In the genomic region with DNA sequence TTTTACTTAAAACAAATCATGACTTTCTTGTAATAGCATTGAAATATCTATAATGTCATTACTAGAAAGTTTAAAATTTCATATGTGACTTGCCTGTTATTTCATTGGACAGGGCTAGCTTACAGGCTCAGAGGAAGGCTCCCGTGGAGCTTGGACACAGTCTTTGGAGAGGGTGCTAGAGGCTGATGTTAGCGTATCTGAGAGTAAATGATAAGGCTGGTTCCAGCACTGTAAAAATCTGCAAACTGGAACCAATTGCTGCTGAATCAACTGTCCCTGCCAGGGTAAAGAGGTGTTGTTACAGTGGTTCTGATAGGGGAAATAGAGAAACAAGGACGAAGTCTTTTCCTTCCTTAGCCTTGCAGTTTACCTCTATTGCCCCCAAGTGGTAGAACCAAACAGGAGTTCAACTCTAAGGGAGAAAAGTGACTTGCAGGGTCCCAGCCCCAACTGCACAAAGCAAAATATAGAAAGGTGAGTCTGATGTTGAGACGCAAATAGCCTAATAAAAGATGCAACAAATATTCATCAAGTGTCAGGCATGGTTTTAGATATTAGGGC, we compare ENCODE assay signal across 11 cellular contexts.
DNase-seq lines count a peak whose midpoint lies in the region; ATAC-seq, FAIRE-seq and TF ChIP-seq lines count a peak whose summit lies in the region.
"Had no signal": no experiment of that assay in that cellular context is flagged by ENCODE, and none has a peak within 500 bp of the region (broad histone marks: within the 10 kb centered on the region; RNA-seq: fewer than 3 reads in every experiment).

No MANE protein-coding gene starts in this region.

- POLR2A ChIA-PET in IMR-90 (lab: Charles Lee; ENCODE audit: unreplicated experiment) (no interaction called here), K562 (lab: Yijun Ruan, JAX) (interaction anchor here (0.7 kb wide), 1 partner anchor 19 kb away, joined by 3 read pairs; no protein-coding TSS in a partner anchor)

- no peak overlapping the region for H3K23ac ChIP-seq in IMR-90 (ENCODE audit: low read depth, low read length)

- H4K20me1 ChIP-seq in IMR-90 (ENCODE audit: insufficient read depth, low read length), result no peaks in the 10 kb centered on the region
- H4K20me1 ChIP-seq in K562 (replicated peaks; ENCODE audit: control insufficient read depth, insufficient read depth, low read length), result no peaks in the 10 kb centered on the region

- no peak overlapping the region for H4K8ac ChIP-seq in IMR-90 (ENCODE audit: low read depth in 2 of 2, low read length in 2 of 2)

- H3K14ac ChIP-seq in IMR-90 (replicated peaks; ENCODE audit: low read depth, low read length), result no peak overlapping the region

- H3K18ac ChIP-seq in IMR-90 (ENCODE audit: low read depth, low read length), result no peak overlapping the region

- H3K27me3 ChIP-seq in IMR-90 (ENCODE audit: control insufficient read depth, insufficient read depth, low read length) (no peaks in the 10 kb centered on the region), K562 (ENCODE audit: control insufficient read depth in 2 of 2, insufficient read depth in 2 of 2, low read length in 2 of 2) (no peaks in the 10 kb centered on the region)

- BruUV-seq in IMR-90 (replicated peaks; lab: Mats Ljungman, UMichigan) (no TSS peak), K562 (replicated peaks; lab: Mats Ljungman, UMichigan) (no TSS peak)

- no peak overlapping the region for H3K9ac ChIP-seq in IMR-90 (ENCODE audit: low read depth, low read length)
- no peak overlapping the region for H3K9ac ChIP-seq in K562 (ENCODE audit: insufficient read depth in 1 of 2, low read depth in 2 of 2, low read length in 2 of 2)

- no peak overlapping the region for H2BK20ac ChIP-seq in IMR-90 (ENCODE audit: low read depth, low read length)

- no peak for TF ChIP-seq EP300 in K562 (IDR thresholded peaks at IDR 0.05; ENCODE audit: low read length)

- no peak for FAIRE-seq in K562 (lab: Jason Lieb, UNC)
- FAIRE-seq: G401.6 had no signal

- TF ChIP-seq CTCF in IMR-90 (conservative IDR thresholded peaks at IDR 0.05; ENCODE audit: low read depth, low read length) (peak; percentile 44), K562 (IDR thresholded peaks at IDR 0.05 in 2 of 3, conservative IDR thresholded peaks at IDR 0.05 in 1 of 3; ENCODE audit: insufficient read depth in 2 of 3, low read depth in 1 of 3, low read length in 3 of 3) (0 out of 6 replicates have a peak, but pooled peaks of 2 of the 3 experiments have one; percentile 19 to 26)

- WGBS in IMR-90 (ENCODE audit: extremely low coverage in 2 of 2, insufficient read length in 1 of 2), 2 experiments, result 79% methylated on average over 2 of the region's 4 CpGs; no CpG with 5 or more reads in 1 of the 2 experiments
- WGBS in K562 (ENCODE audit: insufficient coverage, low coverage, missing lambda C conversion rate), result 3% methylated on average over 4 of the region's 4 CpGs

- H3K9me1 ChIP-seq in IMR-90 (ENCODE audit: insufficient read depth, low read length) (no peaks in the 10 kb centered on the region), K562 (ENCODE audit: control insufficient read depth, insufficient read depth, low read length) (no peaks in the 10 kb centered on the region)

- H3K4me3 ChIP-seq in IMR-90 (ENCODE audit: insufficient read depth, low read depth, low read length) (no peak overlapping the region), K562 (no peak overlapping the region)
- H3K4me3 ChIP-seq: SK-N-MC had no signal

- in situ Hi-C loops in IMR-90 (cut with MboI; ENCODE audit: low sequenced_read_pairs) (no loop called here), K562 (cut with MboI) (no loop called here)

- TF ChIP-seq POLR2A in IMR-90 (IDR thresholded peaks at IDR 0.05; ENCODE audit: low read depth, low read length) (no peak), K562 (conservative IDR thresholded peaks at IDR 0.05) (no peak)

- H2AK5ac ChIP-seq in IMR-90 (ENCODE audit: low read depth, low read length), result no peak overlapping the region

- H3K4me2 ChIP-seq in IMR-90 (ENCODE audit: low read depth, low read length) (peak overlapping the region; percentile 40; the same call in 1 of the 2 replicates), K562 (ENCODE audit: insufficient read depth, low read length) (no peak overlapping the region)

- CTCF ChIA-PET in IMR-90 (lab: Yijun Ruan, JAX), result interaction anchor here (2.1 kb wide), 1 partner anchor 11 kb away, joined by 6 read pairs; no protein-coding TSS in a partner anchor
- CTCF ChIA-PET in K562 (lab: Yijun Ruan, JAX; ENCODE audit: low intra/inter-chr PET ratio), result no interaction called here

- ATAC-seq in IMR-90 (ENCODE audit: low read depth) (no peak), K562 (no peak), left lobe of liver (peak; percentile 34)

- no peak overlapping the region for H4K91ac ChIP-seq in IMR-90 (ENCODE audit: insufficient read depth, low read depth, low read length)

- H3K9me3 ChIP-seq in IMR-90 (ENCODE audit: control insufficient read depth, insufficient read depth, low read length) (no peaks in the 10 kb centered on the region), K562 (replicated peaks; ENCODE audit: control insufficient read depth, insufficient read depth, low read depth, low read length) (no peaks in the 10 kb centered on the region)

- peak; percentile 5 to 6 for DNase-seq in AML-193 (lab: John Stamatoyannopoulos, UW)
- DNase-seq in IMR-90, result peak; percentile 12
- DNase-seq in K562 (ENCODE audit: extremely low read depth in 1 of 4, low spot score in 3 of 4), result peak in 2 of 4 experiments; percentile 9 to 12
- DNase-seq in left lobe of liver (ENCODE audit: low spot score), result no peak
- DNase-seq in T-helper 1 cell, result no peak
- DNase-seq in NCI-H1105 (lab: John Stamatoyannopoulos, UW), result no peak
- no peak for DNase-seq in activated naive CD4-positive, alpha-beta T cell treated with anti-CD3 and anti-CD28 coated beads, Interleukin-2, amount 50 U/mL, for 16 hours
- no peak for DNase-seq in NCI-H345 (lab: John Stamatoyannopoulos, UW)
- DNase-seq: effector memory CD4-positive, alpha-beta T cell had no signal

- dilution Hi-C loops in IMR-90 (cut with HindIII; ENCODE audit: low sequenced_read_pairs, unreplicated experiment), result no loop called here

- TF ChIP-seq RAD21 in IMR-90 (IDR thresholded peaks at IDR 0.05; ENCODE audit: low read length), result peak; percentile 38; the same call in 1 of the 2 replicates
- 0 out of 4 replicates have a peak, but pooled peaks of 1 of the 2 experiments have one; percentile 13 for TF ChIP-seq RAD21 in K562 (CRISPR knock-in tag; conservative IDR thresholded peaks at IDR 0.05 in 1 of 2, IDR thresholded peaks at IDR 0.05 in 1 of 2)

- H2BK5ac ChIP-seq in IMR-90 (ENCODE audit: low read depth, low read length, poor library complexity, severe bottlenecking), result no peak overlapping the region

- no peak overlapping the region for H2BK15ac ChIP-seq in IMR-90 (ENCODE audit: low read depth, low read length)

- no peaks in the 10 kb centered on the region for H3K79me2 ChIP-seq in K562 (ENCODE audit: control insufficient read depth, insufficient read depth, low read length)

- no peak overlapping the region for H3K4ac ChIP-seq in IMR-90 (ENCODE audit: low read depth, low read length)

- intact Hi-C loops in IMR-90 (cut with micrococcal nuclease) (loop anchor here (1.0 kb wide), 1 partner anchor 1635 kb away; no protein-coding TSS in a partner anchor), K562 (cut with micrococcal nuclease) (loop anchor here (10.0 kb wide), 1 partner anchor 1637 kb away; no protein-coding TSS in a partner anchor)

- H3K56ac ChIP-seq in IMR-90 (ENCODE audit: extremely low read depth, insufficient read depth, low read length), result no peak overlapping the region

- H2AFZ ChIP-seq in IMR-90 (replicated peaks; ENCODE audit: low read length, poor library complexity) (no peak overlapping the region), K562 (ENCODE audit: low read depth, low read length) (no peak overlapping the region)

- no peak overlapping the region for H2BK120ac ChIP-seq in IMR-90 (ENCODE audit: low read depth, low read length)

- H3K36me3 ChIP-seq in IMR-90 (ENCODE audit: control insufficient read depth, insufficient read depth, low read length), result no peaks in the 10 kb centered on the region
- no peaks in the 10 kb centered on the region for H3K36me3 ChIP-seq in K562 (ENCODE audit: control insufficient read depth, insufficient read depth, low read length)

- no peak overlapping the region for H4K5ac ChIP-seq in IMR-90 (ENCODE audit: low read depth, low read length)

- no peak overlapping the region for H3K27ac ChIP-seq in IMR-90 (ENCODE audit: insufficient read depth, low read length)
- no peak overlapping the region for H3K27ac ChIP-seq in K562 (ENCODE audit: extremely low read depth, low read depth, low read length)
- H3K27ac ChIP-seq: SK-N-MC had no signal

- H2AK9ac ChIP-seq in IMR-90 (replicated peaks; ENCODE audit: low read depth, low read length, poor library complexity), result no peak overlapping the region

- no peaks in the 10 kb centered on the region for H3K4me1 ChIP-seq in IMR-90 (ENCODE audit: control insufficient read depth, insufficient read depth, low read length)
- no peaks in the 10 kb centered on the region for H3K4me1 ChIP-seq in K562 (replicated peaks in 1 of 2; ENCODE audit: control insufficient read depth in 2 of 2, insufficient read depth in 2 of 2, low read length in 2 of 2)

- no peaks in the 10 kb centered on the region for H3K79me1 ChIP-seq in IMR-90 (ENCODE audit: low read depth in 1 of 2, low read length in 2 of 2)

TF ChIP-seq in IMR-90, 13 proteins besides CTCF, POLR2A, EP300 and RAD21 (continues in another document):
- TF ChIP-seq NFE2L2 (IDR thresholded peaks at IDR 0.05; ENCODE audit: low read depth, low read length), result no peak
- no peak for TF ChIP-seq CEBPB (IDR thresholded peaks at IDR 0.05; ENCODE audit: low read depth, low read length)

TF ChIP-seq in K562, 482 proteins besides CTCF, POLR2A, EP300 and RAD21 (continues in another document):
- TF ChIP-seq, protein P1, sequence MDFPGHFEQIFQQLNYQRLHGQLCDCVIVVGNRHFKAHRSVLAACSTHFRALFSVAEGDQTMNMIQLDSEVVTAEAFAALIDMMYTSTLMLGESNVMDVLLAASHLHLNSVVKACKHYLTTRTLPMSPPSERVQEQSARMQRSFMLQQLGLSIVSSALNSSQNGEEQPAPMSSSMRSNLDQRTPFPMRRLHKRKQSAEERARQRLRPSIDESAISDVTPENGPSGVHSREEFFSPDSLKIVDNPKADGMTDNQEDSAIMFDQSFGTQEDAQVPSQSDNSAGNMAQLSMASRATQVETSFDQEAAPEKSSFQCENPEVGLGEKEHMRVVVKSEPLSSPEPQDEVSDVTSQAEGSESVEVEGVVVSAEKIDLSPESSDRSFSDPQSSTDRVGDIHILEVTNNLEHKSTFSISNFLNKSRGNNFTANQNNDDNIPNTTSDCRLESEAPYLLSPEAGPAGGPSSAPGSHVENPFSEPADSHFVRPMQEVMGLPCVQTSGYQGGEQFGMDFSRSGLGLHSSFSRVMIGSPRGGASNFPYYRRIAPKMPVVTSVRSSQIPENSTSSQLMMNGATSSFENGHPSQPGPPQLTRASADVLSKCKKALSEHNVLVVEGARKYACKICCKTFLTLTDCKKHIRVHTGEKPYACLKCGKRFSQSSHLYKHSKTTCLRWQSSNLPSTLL (IDR thresholded peaks at IDR 0.05), result no peak
- TF ChIP-seq NCOA2 (IDR thresholded peaks at IDR 0.05; ENCODE audit: partially characterized antibody in 2 of 2), result no peak
- TF ChIP-seq ZNF431 (CRISPR knock-in tag; IDR thresholded peaks at IDR 0.05), result no peak
- no peak for TF ChIP-seq EP400 (IDR thresholded peaks at IDR 0.05)
- TF ChIP-seq ZNF121 (CRISPR knock-in tag; conservative IDR thresholded peaks at IDR 0.05), result no peak

Comparison
In these comparisons a context has a peak if more than half of its experiments do, and no peak if none do; other contexts are left out.
1. DNase-seq: peak in AML-193 (2 of 2) and IMR-90 (single experiment); none in left lobe of liver (single experiment), T-helper 1 cell (0 of 5), NCI-H1105 (single experiment), activated naive CD4-positive, alpha-beta T cell treated with anti-CD3 and anti-CD28 coated beads, Interleukin-2, amount 50 U/mL, for 16 hours (single experiment) and NCI-H345 (single experiment).